ENCODE assay signal across 8 cellular contexts in the genomic region with DNA sequence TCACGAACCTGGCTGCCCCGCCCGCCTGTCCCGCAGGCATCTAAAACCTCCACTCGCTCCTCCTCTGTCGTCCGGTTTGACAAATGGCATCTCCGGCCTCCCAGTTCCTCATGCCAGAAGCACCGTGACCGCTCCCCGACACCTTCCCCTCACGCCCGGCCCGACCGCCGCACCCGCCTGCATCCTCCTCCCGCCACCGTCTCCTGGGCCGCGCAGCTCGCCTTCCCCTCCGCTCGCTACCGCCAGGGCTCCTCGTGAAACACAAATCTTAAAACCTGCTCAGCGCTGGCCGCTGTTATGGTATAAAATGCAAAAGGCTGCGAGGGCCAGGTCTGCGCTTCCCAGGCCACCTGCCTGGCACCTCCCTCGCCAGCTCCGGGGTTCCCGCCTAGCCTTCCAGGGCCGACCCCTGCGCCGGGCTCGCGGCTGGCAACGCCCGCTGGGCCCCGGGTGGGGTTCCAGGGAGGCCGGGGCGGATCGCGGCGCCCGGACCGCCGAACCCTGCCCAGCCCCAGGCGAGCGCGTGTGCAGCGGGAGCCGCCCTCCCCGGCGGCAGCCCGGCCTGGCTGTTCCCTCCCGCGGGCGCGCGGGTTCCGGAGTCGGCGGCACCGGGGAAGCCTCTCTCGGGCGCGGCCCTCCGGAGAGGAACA. TPM values are rescaled to one million over a fixed set of nuclear protein-coding genes. Genes with fewer than 3 reads are reported as not detected.
DNase-seq lines count a peak whose midpoint lies in the region; ATAC-seq and TF ChIP-seq lines count a peak whose summit lies in the region.

No MANE protein-coding gene starts in this region.

- H3K9me1 ChIP-seq in IMR-90 (ENCODE audit: insufficient read depth, low read length): peaks cover 7% of the 10 kb centered on the region; the same call in 1 of the 2 replicates

- no TSS peak for BruUV-seq in IMR-90 (replicated peaks; lab: Mats Ljungman, UMichigan)

- H4K8ac ChIP-seq in IMR-90 (ENCODE audit: low read depth in 2 of 2, low read length in 2 of 2): no peak overlapping the region

- H3K4me1 ChIP-seq in IMR-90 (ENCODE audit: control insufficient read depth, insufficient read depth, low read length) (peaks cover 3% of the 10 kb centered on the region; the same call in 1 of the 2 replicates), cardiac muscle cell (ENCODE audit: low read depth) (no peaks in the 10 kb centered on the region), rectal smooth muscle tissue (ENCODE audit: control insufficient read depth, insufficient read depth, low read length) (peaks cover 12% of the 10 kb centered on the region)

- peak overlapping the region; percentile 88 for H2AK9ac ChIP-seq in IMR-90 (replicated peaks; ENCODE audit: low read depth, low read length, poor library complexity)

- no peak overlapping the region for H3K14ac ChIP-seq in IMR-90 (replicated peaks; ENCODE audit: low read depth, low read length)

- peak overlapping the region; percentile 88 for H2AFZ ChIP-seq in IMR-90 (replicated peaks; ENCODE audit: low read length, poor library complexity)

- H3K27me3 ChIP-seq in IMR-90 (ENCODE audit: control insufficient read depth, insufficient read depth, low read length) (no peaks in the 10 kb centered on the region), cardiac muscle cell (no peaks in the 10 kb centered on the region), rectal smooth muscle tissue (ENCODE audit: control insufficient read depth, insufficient read depth, low read length) (no peaks in the 10 kb centered on the region)

- TF ChIP-seq RAD21 in IMR-90 (IDR thresholded peaks at IDR 0.05; ENCODE audit: low read length): no peak

- ATAC-seq in GM19324 (IDR thresholded peaks at IDR 0.05; ENCODE audit: low FRiP score, unreplicated experiment) (peak; percentile 3), IMR-90 (ENCODE audit: low read depth) (peak; percentile 21)

- WGBS in IMR-90 (ENCODE audit: extremely low coverage in 2 of 2, insufficient read length in 1 of 2), 2 experiments: 1% methylated on average over 27 of the region's 70 CpGs; no CpG with 5 or more reads in 1 of the 2 experiments

- H3K4me3 ChIP-seq in IMR-90 (ENCODE audit: insufficient read depth, low read depth, low read length): peak overlapping the region; percentile 79
- H3K4me3 ChIP-seq in cardiac muscle cell: peak overlapping the region; percentile 79
- peak overlapping the region; percentile 88 for H3K4me3 ChIP-seq in rectal smooth muscle tissue (ENCODE audit: low read length)

- TF ChIP-seq CTCF in IMR-90 (conservative IDR thresholded peaks at IDR 0.05; ENCODE audit: low read depth, low read length) (0 out of 2 replicates have a peak, but pooled peaks have one; percentile 5), cardiac muscle cell (IDR thresholded peaks at IDR 0.05; ENCODE audit: low read depth, low read length) (peak; percentile 4)

- H3K27ac ChIP-seq in IMR-90 (ENCODE audit: insufficient read depth, low read length): peak overlapping the region; percentile 12; the same call in 1 of the 2 replicates
- H3K27ac ChIP-seq in cardiac muscle cell: peak overlapping the region; percentile 83
- peak overlapping the region; percentile 80 for H3K27ac ChIP-seq in rectal smooth muscle tissue (ENCODE audit: low read depth, low read length)

- H3K79me1 ChIP-seq in IMR-90 (ENCODE audit: low read depth in 1 of 2, low read length in 2 of 2): peaks cover 17 to 66% of the 10 kb centered on the region in 2 experiments

- no peak overlapping the region for H2BK15ac ChIP-seq in IMR-90 (ENCODE audit: low read depth, low read length)

- POLR2A ChIA-PET in IMR-90 (lab: Charles Lee; ENCODE audit: unreplicated experiment): no interaction called here

- dilution Hi-C loops in IMR-90 (cut with HindIII; ENCODE audit: low sequenced_read_pairs, unreplicated experiment): no loop called here

- peak overlapping the region; percentile 0; the same call in 1 of the 2 replicates for H3K4ac ChIP-seq in IMR-90 (ENCODE audit: low read depth, low read length)

- CTCF ChIA-PET in IMR-90 (lab: Yijun Ruan, JAX): interaction anchor here (1.2 kb wide), 1 partner anchor 141 kb away, joined by 3 read pairs; no protein-coding TSS in a partner anchor

- no peak overlapping the region for H3K23ac ChIP-seq in IMR-90 (ENCODE audit: low read depth, low read length)

- TF ChIP-seq POLR2A in IMR-90 (IDR thresholded peaks at IDR 0.05; ENCODE audit: low read depth, low read length): no peak; the same call in 1 of the 2 replicates

- in situ Hi-C loops in IMR-90 (cut with MboI; ENCODE audit: low sequenced_read_pairs): no loop called here

- DNase-seq in AML-193 (lab: John Stamatoyannopoulos, UW) (peak; percentile 4 to 10), IMR-90 (peak; percentile 6), cardiac muscle cell (ENCODE audit: low read depth in 1 of 2, low spot score in 1 of 2) (peak; percentile 29 to 37), NCI-H510A treated with DMSO at 0.1 percent for 48 hours (lab: John Stamatoyannopoulos, UW) (no peak), posterior vena cava (ENCODE audit: low spot score) (no peak)
- DNase-seq in activated effector memory CD4-positive, alpha-beta T cell treated with anti-CD3 and anti-CD28 coated beads, Interleukin-2, amount 50 U/mL, for 16 hours: peak; percentile 73

- H3K4me2 ChIP-seq in IMR-90 (ENCODE audit: low read depth, low read length): peak overlapping the region; percentile 75

- H3K56ac ChIP-seq in IMR-90 (ENCODE audit: extremely low read depth, insufficient read depth, low read length): no peak overlapping the region

- no peak overlapping the region for H2BK20ac ChIP-seq in IMR-90 (ENCODE audit: low read depth, low read length)

- no peaks in the 10 kb centered on the region for H3K9me3 ChIP-seq in IMR-90 (ENCODE audit: control insufficient read depth, insufficient read depth, low read length)
- H3K9me3 ChIP-seq in cardiac muscle cell (ENCODE audit: low read depth): no peaks in the 10 kb centered on the region

- H3K18ac ChIP-seq in IMR-90 (ENCODE audit: low read depth, low read length): no peak overlapping the region

- H2AK5ac ChIP-seq in IMR-90 (ENCODE audit: low read depth, low read length): no peak overlapping the region

- intact Hi-C loops in IMR-90 (cut with micrococcal nuclease) (loop anchor here (5.0 kb wide), 1 partner anchor 45 kb away; a partner anchor contains a TSS), posterior vena cava (cut with DNase I) (no loop called here)

- peaks cover 32% of the 10 kb centered on the region for H3K36me3 ChIP-seq in IMR-90 (ENCODE audit: control insufficient read depth, insufficient read depth, low read length)
- no peaks in the 10 kb centered on the region for H3K36me3 ChIP-seq in cardiac muscle cell
- peaks cover 16% of the 10 kb centered on the region for H3K36me3 ChIP-seq in rectal smooth muscle tissue (ENCODE audit: control insufficient read depth, insufficient read depth, low read length)

- H4K20me1 ChIP-seq in IMR-90 (ENCODE audit: insufficient read depth, low read length): peaks cover 40% of the 10 kb centered on the region

- H3K9ac ChIP-seq in IMR-90 (ENCODE audit: low read depth, low read length): peak overlapping the region; percentile 66
- peak overlapping the region; percentile 59 for H3K9ac ChIP-seq in rectal smooth muscle tissue (ENCODE audit: low read length)

- H4K91ac ChIP-seq in IMR-90 (ENCODE audit: insufficient read depth, low read depth, low read length): no peak overlapping the region

- H2BK5ac ChIP-seq in IMR-90 (ENCODE audit: low read depth, low read length, poor library complexity, severe bottlenecking): no peak overlapping the region

- H4K5ac ChIP-seq in IMR-90 (ENCODE audit: low read depth, low read length): no peak overlapping the region

- H2BK120ac ChIP-seq in IMR-90 (ENCODE audit: low read depth, low read length): no peak overlapping the region

TF ChIP-seq in IMR-90, 13 proteins besides CTCF, POLR2A, EP300 and RAD21 (continues in another document):
- TF ChIP-seq BHLHE40 (IDR thresholded peaks at IDR 0.05; ENCODE audit: low read depth, low read length): no peak

RNA-seq across cellular contexts. Expression of a gene that starts 0.5 kb away (rescaled TPM):
- total RNA-seq in IMR-90 (2012; rRNA removed) (9.1 and 10.6 TPM in 2 replicates), cardiac muscle cell (90.5 and 101 TPM in 2 replicates), posterior vena cava (10 to 100 TPM; 21.7 to 26.7 TPM)
- polyA plus RNA-seq in IMR-90 (2012; rRNA removed) (30.8 and 34.0 TPM in 2 replicates), cardiac muscle cell (81.4 and 96.4 TPM in 2 replicates)
- polyA plus RNA-seq in IMR-90 (2012; cell fraction: cytosol; rRNA removed): 24.8 and 37.1 TPM in 2 replicates
- 165 and 400 TPM in 2 replicates for polyA plus RNA-seq in IMR-90 (2012; cell fraction: nucleus; rRNA removed; ENCODE audit: low replicate concordance)

RNA-seq across cellular contexts. Expression of a gene that starts 0.9 kb away (rescaled TPM):
- total RNA-seq in IMR-90 (2012; rRNA removed) (51.1 and 131 TPM in 2 replicates), cardiac muscle cell (151 and 166 TPM in 2 replicates), posterior vena cava (10 to 100 TPM; 30.4 to 30.9 TPM)
- polyA plus RNA-seq in IMR-90 (2012; rRNA removed) (62.6 and 75.9 TPM in 2 replicates), cardiac muscle cell (121 and 138 TPM in 2 replicates)
- 64.6 and 131 TPM in 2 replicates for polyA plus RNA-seq in IMR-90 (2012; cell fraction: cytosol; rRNA removed)
- 50.7 and 143 TPM in 2 replicates for polyA plus RNA-seq in IMR-90 (2012; cell fraction: nucleus; rRNA removed; ENCODE audit: low replicate concordance)

RNA-seq across cellular contexts. Expression of a gene that starts 8.9 kb away (rescaled TPM):
- total RNA-seq in IMR-90 (2012; rRNA removed): 68.5 and 73.3 TPM in 2 replicates
- 80.4 and 87.2 TPM in 2 replicates for polyA plus RNA-seq in IMR-90 (2012; rRNA removed)
- polyA plus RNA-seq in IMR-90 (2012; cell fraction: cytosol; rRNA removed): 85.4 and 140 TPM in 2 replicates
- 69.2 and 93.1 TPM in 2 replicates for polyA plus RNA-seq in IMR-90 (2012; cell fraction: nucleus; rRNA removed; ENCODE audit: low replicate concordance)
- total RNA-seq in cardiac muscle cell: 188 and 195 TPM in 2 replicates
- polyA plus RNA-seq in cardiac muscle cell: 164 and 172 TPM in 2 replicates
- total RNA-seq in posterior vena cava: 10 to 100 TPM; 37.3 to 45.8 TPM

RNA-seq across cellular contexts. Expression of a gene that starts 9.3 kb away (rescaled TPM):
- total RNA-seq in IMR-90 (2012; rRNA removed): 1.3 and 1.4 TPM in 2 replicates
- polyA plus RNA-seq in IMR-90 (2012; rRNA removed): 9.6 and 11.1 TPM in 2 replicates
- polyA plus RNA-seq in IMR-90 (2012; cell fraction: cytosol; rRNA removed): 2.9 and 4.0 TPM in 2 replicates
- 68.1 and 156 TPM in 2 replicates for polyA plus RNA-seq in IMR-90 (2012; cell fraction: nucleus; rRNA removed; ENCODE audit: low replicate concordance)
- total RNA-seq in cardiac muscle cell: 19.3 and 42.7 TPM in 2 replicates
- polyA plus RNA-seq in cardiac muscle cell: 13.2 and 18.7 TPM in 2 replicates
- total RNA-seq in posterior vena cava: 10 to 100 TPM; 10.2 to 12.0 TPM

RNA-seq across cellular contexts. Expression of a gene that starts 10.5 kb away (rescaled TPM):
- total RNA-seq in IMR-90 (2012; rRNA removed) (12.7 and 15.3 TPM in 2 replicates), cardiac muscle cell (72.2 and 106 TPM in 2 replicates), posterior vena cava (10 to 100 TPM; 31.6 to 47.0 TPM)
- polyA plus RNA-seq in IMR-90 (2012; rRNA removed) (41.2 and 61.6 TPM in 2 replicates), cardiac muscle cell (76.9 and 112 TPM in 2 replicates)
- 33.9 and 84.6 TPM in 2 replicates for polyA plus RNA-seq in IMR-90 (2012; cell fraction: cytosol; rRNA removed)
- polyA plus RNA-seq in IMR-90 (2012; cell fraction: nucleus; rRNA removed; ENCODE audit: low replicate concordance): 163 and 393 TPM in 2 replicates

Comparison
In these comparisons a context has a peak if more than half of its experiments do, and no peak if none do; other contexts are left out.
1. DNase-seq: peak in AML-193 (2 of 2), IMR-90 (single experiment), activated effector memory CD4-positive, alpha-beta T cell treated with anti-CD3 and anti-CD28 coated beads, Interleukin-2, amount 50 U/mL, for 16 hours (single experiment) and cardiac muscle cell (2 of 2); none in NCI-H510A treated with DMSO at 0.1 percent for 48 hours (single experiment) and posterior vena cava (single experiment).
2. H3K27ac ChIP-seq: peak in every context shown above with its lines; median percentile 83 in cardiac muscle cell; 80 in rectal smooth muscle tissue; 12 in IMR-90.
3. Peak in every context shown above with its lines, with median percentiles within 50 percentile points of each other: H3K4me3 ChIP-seq.